ENCODE assay signal across 8 cellular contexts in the genomic region with DNA sequence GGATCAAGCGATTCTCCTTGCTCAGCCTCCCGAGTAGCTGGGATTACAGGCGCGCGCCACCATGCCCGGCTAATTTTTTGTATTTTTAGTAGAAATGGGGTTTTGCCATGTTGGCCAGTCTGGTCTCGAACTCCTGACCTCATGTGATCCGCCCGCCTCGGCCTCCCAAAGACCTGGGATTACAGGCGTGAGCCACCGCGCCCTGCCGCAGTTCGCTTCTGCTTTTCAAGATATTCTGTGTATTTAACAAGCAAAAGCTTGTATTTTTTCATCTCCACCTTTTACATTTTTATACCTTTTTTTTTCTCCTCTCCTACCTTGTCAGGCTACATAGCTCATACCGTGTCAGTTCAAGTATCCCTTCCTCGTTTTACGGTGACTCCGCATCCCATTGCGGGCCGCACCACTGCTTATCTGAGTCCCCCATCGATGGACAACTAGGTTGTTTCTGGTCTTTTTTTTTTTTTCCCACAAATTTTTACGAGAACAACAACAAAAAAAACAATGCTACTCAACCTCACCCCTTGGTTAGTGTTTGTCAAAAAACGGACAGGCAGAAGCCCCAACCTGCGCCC. TPM values are rescaled to one million over a fixed set of nuclear protein-coding genes. Genes with fewer than 3 reads are reported as not detected.
DNase-seq lines count a peak whose midpoint lies in the region; ATAC-seq, FAIRE-seq and TF ChIP-seq lines count a peak whose summit lies in the region.
"Not testable (repeated sequence)": the region's sequence is repeated elsewhere in the genome, so short reads cannot be mapped to it uniquely, and the experiment has no call there.

No MANE protein-coding gene starts in this region.

- not testable (repeated sequence) for H3K9ac ChIP-seq in H1 (replicated peaks in 1 of 4; ENCODE audit: extremely low read depth in 1 of 4, low read depth in 3 of 4, low read length in 3 of 4); iPS-18a (ENCODE audit: low read length); subcutaneous abdominal adipose tissue (ENCODE audit: low read length in 5 of 5)
- peak overlapping the region; percentile 64 for H3K9ac ChIP-seq in neural cell (ENCODE audit: low read length)

- H2BK5ac ChIP-seq in H1 (ENCODE audit: low read depth, low read length), result 0 out of 2 replicates have a peak overlapping the region, but pooled peaks have one; percentile 99

- H3K4ac ChIP-seq in H1 (replicated peaks; ENCODE audit: insufficient read length, low read depth, low read length), result not testable (repeated sequence)

- H3F3A ChIP-seq in neural cell (ENCODE audit: insufficient read depth, low read length, poor library complexity, severe bottlenecking), result not testable (repeated sequence)

- not testable (repeated sequence) for H3K36me3 Mint-ChIP-seq in activated naive CD4-positive, alpha-beta T cell treated with anti-CD3 and anti-CD28 coated beads, Interleukin-2, amount 50 U/mL, for 72 hours

- H2BK12ac ChIP-seq in H1 (ENCODE audit: low read depth, low read length), result not testable (repeated sequence)

- H2BK15ac ChIP-seq in H1 (ENCODE audit: low read length), result not testable (repeated sequence)

- not testable (repeated sequence) for H3K36me3 ChIP-seq in RWPE2 (ENCODE audit: low read depth); H1 (ENCODE audit: control insufficient read depth in 2 of 4, insufficient read depth in 4 of 4, low read length in 3 of 4); iPS-18a (ENCODE audit: control insufficient read depth, low read depth, low read length); neural cell (ENCODE audit: insufficient read depth, low read length); subcutaneous abdominal adipose tissue (ENCODE audit: control insufficient read depth in 5 of 5, insufficient read depth in 5 of 5, low read length in 5 of 5)

- not testable (repeated sequence) for H4K20me1 ChIP-seq in H1 (replicated peaks in 1 of 2; ENCODE audit: control insufficient read depth in 1 of 2, insufficient read depth in 2 of 2, low read length in 2 of 2); neural cell (ENCODE audit: insufficient read depth)

- POLR2A ChIA-PET in H1 (lab: Charles Lee; ENCODE audit: partially characterized antibody), result interaction anchor here (1.2 to 5.0 kb wide), 7 partner anchors 9 to 487 kb away, joined by 3 to 57 read pairs (median 10); a partner anchor contains a TSS

- not testable (repeated sequence) for H3K4me1 ChIP-seq in RWPE2 (ENCODE audit: insufficient read depth, poor library complexity, severe bottlenecking); H1 (replicated peaks in 1 of 4; ENCODE audit: control insufficient read depth in 3 of 4, insufficient read depth in 4 of 4, low read length in 3 of 4)
- H3K4me1 ChIP-seq in iPS-18a (ENCODE audit: control insufficient read depth, low read depth, low read length), result peaks cover 13% of the 10 kb centered on the region
- peaks cover 0 to 34% (median 25%) of the 10 kb centered on the region in 5 donors for H3K4me1 ChIP-seq in subcutaneous abdominal adipose tissue (ENCODE audit: control insufficient read depth in 5 of 5, insufficient read depth in 5 of 5, low read length in 5 of 5)

- not testable (repeated sequence) for H4K91ac ChIP-seq in H1 (replicated peaks; ENCODE audit: insufficient read length, low read length)

- not testable (repeated sequence) for FAIRE-seq in H1 (lab: Jason Lieb, UNC)

- H3K14ac ChIP-seq in H1 (ENCODE audit: insufficient read length), result not testable (repeated sequence)

- H2AK5ac ChIP-seq in H1 (ENCODE audit: low read depth, low read length), result not testable (repeated sequence)

- 15% methylated on average over 24 of the region's 25 CpGs; no CpG with 5 or more reads in 1 of the 2 experiments for WGBS in H1 (ENCODE audit: extremely low coverage in 1 of 2, insufficient coverage in 1 of 2, insufficient read length in 1 of 2, insufficient replicate concordance in 2 of 2, low coverage in 1 of 2, low lambda C conversion rate in 2 of 2, missing lambda C conversion rate in 1 of 2), 2 experiments

- not testable (repeated sequence) for TF ChIP-seq POLR2A in H1 (IDR thresholded peaks at IDR 0.05; ENCODE audit: control extremely low read depth in 1 of 2, low read depth in 2 of 2, low read length in 2 of 2)

- DNase-seq in HL-60 (ENCODE audit: low read depth in 1 of 2, low spot score in 1 of 2); RWPE2 (ENCODE audit: low spot score); activated naive CD4-positive, alpha-beta T cell treated with anti-CD3 and anti-CD28 coated beads, Interleukin-2, amount 50 U/mL, for 72 hours (ENCODE audit: low spot score in 2 of 2): not testable (repeated sequence)
- peak in 1 of 2 experiments; percentile 65 for DNase-seq in H1 (ENCODE audit: low read depth in 1 of 2, low spot score in 2 of 2)

- H3K23me2 ChIP-seq in H1 (ENCODE audit: low read depth, low read length), result not testable (repeated sequence)

- ATAC-seq in RWPE2 (ENCODE audit: low read depth); activated naive CD4-positive, alpha-beta T cell treated with anti-CD3 and anti-CD28 coated beads, Interleukin-2, amount 50 U/mL, for 72 hours: not testable (repeated sequence)

- not testable (repeated sequence) for H3K23ac ChIP-seq in H1 (ENCODE audit: insufficient read length)

- not testable (repeated sequence) for H4K5ac ChIP-seq in H1 (ENCODE audit: insufficient read length, low read depth, low read length)

- not testable (repeated sequence) for H3K9me2 ChIP-seq in neural cell (ENCODE audit: insufficient read depth, low read length)

- H4K8ac ChIP-seq in H1 (ENCODE audit: extremely low read depth, insufficient read depth, low read length), result peak overlapping the region; percentile 75; the same call in 1 of the 2 replicates

- TF ChIP-seq RAD21 in H1 (IDR thresholded peaks at IDR 0.05 in 1 of 2, conservative IDR thresholded peaks at IDR 0.05 in 1 of 2; ENCODE audit: low read depth in 2 of 2, low read length in 2 of 2); neural cell (conservative IDR thresholded peaks at IDR 0.05): not testable (repeated sequence)

- peak overlapping the region; percentile 73 to 77 for H3K27ac Mint-ChIP-seq in activated naive CD4-positive, alpha-beta T cell treated with anti-CD3 and anti-CD28 coated beads, Interleukin-2, amount 50 U/mL, for 72 hours

- H3K4me3 ChIP-seq in HL-60 (replicated peaks; ENCODE audit: insufficient read depth, low read length) (peak overlapping the region; percentile 46), RWPE2 (ENCODE audit: severe bottlenecking) (peak overlapping the region; percentile 43), H1 (ENCODE audit: extremely low read depth in 1 of 4, insufficient read depth in 2 of 4, low read depth in 3 of 4, low read length in 4 of 4) (peak overlapping the region; percentile 31 to 60 (median 44)), iPS-18a (ENCODE audit: low read length) (peak overlapping the region; percentile 61), neural cell (ENCODE audit: low read length) (peak overlapping the region; percentile 84), subcutaneous abdominal adipose tissue (ENCODE audit: low read depth in 1 of 5, low read length in 5 of 5) (peak overlapping the region; percentile 50 to 79 (median 59))

- H3K27ac ChIP-seq in C4-2B, result peak overlapping the region; percentile 68
- peak overlapping the region; percentile 35 for H3K27ac ChIP-seq in HL-60 (replicated peaks)
- peak overlapping the region; percentile 94 for H3K27ac ChIP-seq in RWPE2 (ENCODE audit: poor library complexity, severe bottlenecking)
- not testable (repeated sequence) for H3K27ac ChIP-seq in H1 (ENCODE audit: low read depth, low read length); iPS-18a (ENCODE audit: low read length); subcutaneous abdominal adipose tissue (ENCODE audit: low read depth, low read length)
- H3K27ac ChIP-seq in neural cell (ENCODE audit: low read length), result peak overlapping the region; percentile 68

- not testable (repeated sequence) for H2AFZ ChIP-seq in H1 (ENCODE audit: low read length)
- H2AFZ ChIP-seq in neural cell (ENCODE audit: low read depth, low read length), result peak overlapping the region; percentile 73

- H3K27me3 ChIP-seq in HL-60 (ENCODE audit: insufficient read depth, poor library complexity, severe bottlenecking); RWPE2 (ENCODE audit: insufficient read depth, poor library complexity, severe bottlenecking); H1 (replicated peaks in 1 of 4; ENCODE audit: control insufficient read depth in 3 of 4, extremely low read depth in 1 of 4, insufficient read depth in 3 of 4, low read length in 3 of 4); iPS-18a (ENCODE audit: control insufficient read depth, insufficient read depth, low read length); neural cell (ENCODE audit: insufficient read depth, low read depth, low read length); subcutaneous abdominal adipose tissue (ENCODE audit: control insufficient read depth in 5 of 5, insufficient read depth in 4 of 5, low read length in 5 of 5): not testable (repeated sequence)

- CTCF ChIA-PET in H1 (lab: Charles Lee; ENCODE audit: partially characterized antibody), result interaction anchor here (0.7 to 2.6 kb wide), 9 partner anchors 8 to 1197 kb away, joined by 3 to 7 read pairs (median 3); a partner anchor contains a TSS

- peak overlapping the region; percentile 60; the same call in 1 of the 2 replicates for H3K18ac ChIP-seq in H1 (ENCODE audit: extremely low read depth, low read length)

- not testable (repeated sequence) for H2BK20ac ChIP-seq in H1 (ENCODE audit: low read length)

- H3K56ac ChIP-seq in H1 (replicated peaks; ENCODE audit: insufficient read length, low read depth, low read length), result not testable (repeated sequence)

- not testable (repeated sequence) for H3K9me3 ChIP-seq in RWPE2 (ENCODE audit: severe bottlenecking); H1 (ENCODE audit: insufficient read depth in 2 of 2, low read depth in 1 of 2, low read length in 1 of 2); iPS-18a (ENCODE audit: control insufficient read depth, low read depth, low read length); neural cell (ENCODE audit: low read length); subcutaneous abdominal adipose tissue (ENCODE audit: control insufficient read depth in 5 of 5, low read length in 5 of 5)

- H3K4me2 ChIP-seq in H1 (ENCODE audit: insufficient read depth in 1 of 2, low read depth in 2 of 2, low read length in 2 of 2), result peak overlapping the region; percentile 59 to 78
- H3K4me2 ChIP-seq in neural cell (ENCODE audit: low read length), result peak overlapping the region; percentile 48

- H3K79me1 ChIP-seq in H1 (ENCODE audit: low read depth, low read length), result not testable (repeated sequence)

- H3K79me2 ChIP-seq in H1 (ENCODE audit: control insufficient read depth in 1 of 2, insufficient read depth in 2 of 2, low read length in 2 of 2); neural cell (replicated peaks; ENCODE audit: insufficient read depth, low read length): not testable (repeated sequence)

- H3K9me3 Mint-ChIP-seq in activated naive CD4-positive, alpha-beta T cell treated with anti-CD3 and anti-CD28 coated beads, Interleukin-2, amount 50 U/mL, for 72 hours, result not testable (repeated sequence)

- not testable (repeated sequence) for TF ChIP-seq EP300 in H1 (IDR thresholded peaks at IDR 0.05; ENCODE audit: borderline replicate concordance in 1 of 2, low read depth in 2 of 2, low read length in 2 of 2); neural cell (conservative IDR thresholded peaks at IDR 0.05; ENCODE audit: poor library complexity, severe bottlenecking)

- TF ChIP-seq CTCF in C4-2B (conservative IDR thresholded peaks at IDR 0.05); HL-60 (IDR thresholded peaks at IDR 0.05; ENCODE audit: insufficient read depth, low read length); RWPE2 (IDR thresholded peaks at IDR 0.05; ENCODE audit: poor library complexity, severe bottlenecking); H1 (IDR thresholded peaks at IDR 0.05; ENCODE audit: control extremely low read depth in 1 of 3, insufficient read depth in 1 of 3, low read depth in 1 of 3, low read length in 3 of 3); neural cell (IDR thresholded peaks at IDR 0.05; ENCODE audit: poor library complexity, severe bottlenecking): not testable (repeated sequence)

- not testable (repeated sequence) for H2BK120ac ChIP-seq in H1 (replicated peaks; ENCODE audit: low read depth, low read length)

RNA-seq across cellular contexts. Expression of a gene that starts 9.2 kb away (rescaled TPM):
- 10 to 100 TPM; 13.3 to 26.3 TPM for total RNA-seq in activated naive CD4-positive, alpha-beta T cell treated with anti-CD3 and anti-CD28 coated beads, Interleukin-2, amount 50 U/mL, for 72 hours
- total RNA-seq in H1 (2021; fragmentation: NEBNext Ultra II Directional; extraction: Animal tissue kit (Norgen Biotek cat#: 25700)), result 29.2 and 30.0 TPM in 2 replicates
- polyA plus RNA-seq in H1 (2011; rRNA removed) (1.5 and 3.8 TPM in 2 replicates), neural cell (0.11 and 3.4 TPM in 2 replicates)
- 2.8 TPM for polyA plus RNA-seq in H1 (2011; cell fraction: cytosol; rRNA removed)
- polyA plus RNA-seq in H1 (2011; cell fraction: nucleus; rRNA removed), result 6.5 TPM
- polyA plus RNA-seq in H1 (2012, experiment 1 of 2), result 18.9 to 23.4 TPM (median 22.8 TPM) in 4 replicates
- polyA plus RNA-seq in H1 (2012, experiment 2 of 2), result 15.5 TPM
- 11.9 TPM for polyA plus RNA-seq in H1 (2013, experiment 1 of 2)
- 11.1 TPM for polyA plus RNA-seq in H1 (2013, experiment 2 of 2)
- 5.0 and 6.5 TPM in 2 replicates for polyA minus RNA-seq in H1 (2011; rRNA and poly(A)+ RNA removed)
- 10.6 TPM for polyA minus RNA-seq in H1 (2011; cell fraction: cytosol; rRNA and poly(A)+ RNA removed)
- 11.7 TPM for polyA minus RNA-seq in H1 (2011; cell fraction: nucleus; rRNA and poly(A)+ RNA removed)
- 17.0 and 20.4 TPM in 2 replicates for polyA minus RNA-seq in neural cell

RNA-seq across cellular contexts. Expression of a gene that starts 26.8 kb away (rescaled TPM):
- under 1 TPM; 0.31 to 0.57 TPM for total RNA-seq in activated naive CD4-positive, alpha-beta T cell treated with anti-CD3 and anti-CD28 coated beads, Interleukin-2, amount 50 U/mL, for 72 hours
- 0.50 TPM in 1 of 2 replicates, not detected in the other for total RNA-seq in H1 (2021; fragmentation: NEBNext Ultra II Directional; extraction: Animal tissue kit (Norgen Biotek cat#: 25700))
- polyA plus RNA-seq in H1 (2011; rRNA removed) (0.05 and 0.11 TPM in 2 replicates), neural cell (not detected in 2 replicates)
- 0.06 TPM for polyA plus RNA-seq in H1 (2011; cell fraction: cytosol; rRNA removed)
- 0.16 TPM for polyA plus RNA-seq in H1 (2011; cell fraction: nucleus; rRNA removed)
- polyA plus RNA-seq in H1 (2012, experiment 1 of 2), result 0.06 TPM in 1 of 4 replicates, not detected in the others
- polyA plus RNA-seq in H1 (2012, experiment 2 of 2), result 0.04 TPM
- 0.12 TPM for polyA plus RNA-seq in H1 (2013, experiment 1 of 2)
- polyA plus RNA-seq in H1 (2013, experiment 2 of 2), result 0.06 TPM
- polyA minus RNA-seq in H1 (2011; rRNA and poly(A)+ RNA removed), result not detected in 2 replicates
- polyA minus RNA-seq in H1 (2011; cell fraction: cytosol; rRNA and poly(A)+ RNA removed), result not detected
- polyA minus RNA-seq in H1 (2011; cell fraction: nucleus; rRNA and poly(A)+ RNA removed), result not detected
- not detected in 2 replicates for polyA minus RNA-seq in neural cell
